Comparison of ENCODE assay signal across 8 cellular contexts in genomic region chr12:48988030-48988649, GRCh38. TPM values are rescaled to one million over a fixed set of nuclear protein-coding genes. Genes with fewer than 3 reads are reported as not detected.
A peak's percentile ranks its signal among the peaks of the same experiment; 100 is the strongest.
DNase-seq lines count a peak whose midpoint lies in the region; FAIRE-seq and TF ChIP-seq lines count a peak whose summit lies in the region.

No MANE protein-coding gene starts in this region.

- TF ChIP-seq CTCF in fibroblast of mammary gland (conservative IDR thresholded peaks at IDR 0.05; ENCODE audit: control insufficient read depth, insufficient read depth, low read depth, low read length) (peak; percentile 92), neural progenitor cell (IDR thresholded peaks at IDR 0.05) (peak; percentile 94)

- H3K9me3 ChIP-seq in neural progenitor cell (ENCODE audit: low read depth) = no peaks in the 10 kb centered on the region

- H3K4me1 ChIP-seq in neural progenitor cell = peaks cover 34% of the 10 kb centered on the region

- peaks cover 96% of the 10 kb centered on the region for H3K27me3 ChIP-seq in neural progenitor cell

- peaks cover 6% of the 10 kb centered on the region for H3K9me3 Mint-ChIP-seq in neural progenitor cell

- H3K4me3 ChIP-seq in fibroblast of mammary gland (ENCODE audit: control insufficient read depth, low read depth, low read length) (no peak overlapping the region), neural progenitor cell (no peak overlapping the region)

- peak overlapping the region; percentile 57 for H3K4me3 Mint-ChIP-seq in neural progenitor cell

- H3K27me3 Mint-ChIP-seq in neural progenitor cell (ENCODE audit: insufficient read depth, low read depth) = peaks cover 62% of the 10 kb centered on the region

- DNase-seq in AG08396 (ENCODE audit: low spot score) (peak; percentile 82), GM18507 (ENCODE audit: extremely low spot score, insufficient read length, low read depth) (no peak), NOMO-1 treated with DMSO at 0.1 percent for 48 hours (lab: John Stamatoyannopoulos, UW; ENCODE audit: unreplicated experiment) (peak; percentile 39), fibroblast of mammary gland (ENCODE audit: low read depth) (peak; percentile 45), neural progenitor cell (ENCODE audit: low spot score) (peak; percentile 87), urothelium cell line (ENCODE audit: low spot score) (peak; percentile 76), NCI-H2029 (lab: John Stamatoyannopoulos, UW) (no peak)
- peak; percentile 80 for DNase-seq in activated T-cell treated with anti-CD3 and anti-CD28 coated beads, Interleukin-2, amount 50 U/mL, for 1 hour

- H3K4me2 ChIP-seq in neural progenitor cell = no peak overlapping the region

- no peak overlapping the region for H3K9ac ChIP-seq in neural progenitor cell

- H4K20me1 ChIP-seq in neural progenitor cell (ENCODE audit: low read depth) = peaks cover 54% of the 10 kb centered on the region

- H3K36me3 ChIP-seq in neural progenitor cell = no peaks in the 10 kb centered on the region

- peak overlapping the region; percentile 87 for H3K27ac Mint-ChIP-seq in neural progenitor cell

- no peak overlapping the region for H2AFZ ChIP-seq in neural progenitor cell (replicated peaks)

- H3K36me3 Mint-ChIP-seq in neural progenitor cell = no peaks in the 10 kb centered on the region

- H3F3A ChIP-seq in neural progenitor cell (ENCODE audit: low read depth) = peaks cover 42% of the 10 kb centered on the region

- peaks cover 64% of the 10 kb centered on the region for H3K4me1 Mint-ChIP-seq in neural progenitor cell

- H3K79me2 ChIP-seq in neural progenitor cell (ENCODE audit: low read depth) = no peaks in the 10 kb centered on the region

- FAIRE-seq in GM18507 (lab: Jason Lieb, UNC) (peak; percentile 82), urothelium cell line (lab: Jason Lieb, UNC) (no peak)

- H3K27ac ChIP-seq in neural progenitor cell = no peak overlapping the region

RNA-seq across cellular contexts. Expression of gene WNT1, which starts 10.0 kb away (rescaled TPM):
- total RNA-seq in neural progenitor cell (ENCODE audit: low replicate concordance) = 0.56 TPM in 1 of 2 replicates, not detected in the other

RNA-seq across cellular contexts. Expression of gene DDN, which starts 11.0 kb away (rescaled TPM):
- 0.25 TPM in 1 of 2 replicates, not detected in the other for total RNA-seq in neural progenitor cell (ENCODE audit: low replicate concordance)

RNA-seq across cellular contexts. Expression of gene WNT10B, which starts 16.6 kb away (rescaled TPM):
- 0.07 and 1.2 TPM in 2 replicates for total RNA-seq in neural progenitor cell (ENCODE audit: low replicate concordance)

RNA-seq across cellular contexts. Expression of gene PRKAG1, which starts 30.4 kb away (rescaled TPM):
- total RNA-seq in neural progenitor cell (ENCODE audit: low replicate concordance) = 32.4 and 41.8 TPM in 2 replicates

RNA-seq across cellular contexts. Expression of gene ARF3, which starts 30.9 kb away (rescaled TPM):
- 84.1 and 144 TPM in 2 replicates for total RNA-seq in neural progenitor cell (ENCODE audit: low replicate concordance)

Comparison
In these comparisons a context has a peak if more than half of its experiments do, and no peak if none do; other contexts are left out.
1. DNase-seq: peak in AG08396 (single experiment), NOMO-1 treated with DMSO at 0.1 percent for 48 hours (single experiment), activated T-cell treated with anti-CD3 and anti-CD28 coated beads, Interleukin-2, amount 50 U/mL, for 1 hour (single experiment), fibroblast of mammary gland (single experiment), neural progenitor cell (single experiment) and urothelium cell line (single experiment); none in GM18507 (single experiment) and NCI-H2029 (single experiment).